In the genomic region with DNA sequence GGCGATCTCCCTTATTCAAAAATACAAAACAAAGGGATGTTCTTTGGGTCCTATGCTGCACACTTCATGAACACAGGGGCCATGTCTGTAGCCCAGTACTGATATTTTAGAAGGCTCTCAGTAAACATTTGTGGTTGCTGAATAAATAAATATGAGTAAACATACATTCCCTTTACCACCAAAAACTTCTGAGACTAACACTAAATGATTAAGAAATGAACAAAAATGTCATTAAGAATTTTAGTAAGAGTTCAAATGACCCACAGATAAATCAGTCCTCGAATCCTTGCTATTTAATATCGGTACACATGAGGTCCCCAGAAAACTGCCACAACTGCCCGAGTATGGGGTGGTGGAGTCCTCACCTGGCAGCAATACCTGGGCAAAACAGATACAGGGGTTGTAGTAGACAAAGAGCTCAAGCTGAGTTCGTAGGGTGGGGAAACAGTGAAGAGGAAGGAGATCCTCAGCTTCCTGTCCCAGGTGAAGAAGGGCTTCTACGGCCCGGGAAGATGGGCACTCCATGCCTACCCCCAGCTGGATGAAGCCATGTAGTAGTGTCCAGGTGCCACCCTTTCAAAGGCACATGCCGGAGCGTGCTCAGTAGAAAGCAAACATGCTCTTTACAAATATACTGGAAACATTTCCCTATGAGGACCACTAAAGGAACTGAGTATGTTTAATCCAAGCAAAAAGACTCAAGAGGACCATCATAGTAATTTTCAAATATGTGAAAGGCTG, we compare ENCODE assay signal across 22 cellular contexts.
"Had no signal": no experiment of that assay in that cellular context is flagged by ENCODE, and none has a peak within 500 bp of the region (broad histone marks: within the 10 kb centered on the region; RNA-seq: fewer than 3 reads in every experiment).

No MANE protein-coding gene starts in this region.

- H3K36me3 ChIP-seq: brain microvascular endothelial cell, cardiac muscle cell had no signal

- H3K9me3 Mint-ChIP-seq: activated CD8-positive, alpha-beta T cell treated with anti-CD3 and anti-CD28 coated beads for 36 hours; activated naive CD4-positive, alpha-beta T cell treated with anti-CD3 and anti-CD28 coated beads, Interleukin-2, amount 10 ng/mL, durations not matched to agents 7 days and 5 days; activated naive CD8-positive, alpha-beta T cell treated with anti-CD3 and anti-CD28 coated beads for 36 hours; activated T-cell treated with anti-CD3 and anti-CD28 coated beads, Interleukin-2, amount 50 U/mL, for 72 hours; activated T-helper 2 cell treated with anti-CD3 and anti-CD28 coated beads, Interferon-gamma antibody, Interleukin-2, Interleukin-4, amounts not matched to agents 10 μg/mL and 5 μg/mL and 100 μg/mL, durations not matched to agents 14 hours and 24 hours and 36 hours; T-helper 1 cell treated with Interleukin-12 subunit alpha and Interleukin-12 subunit beta and Interleukin-4 antibody, amounts not matched to agents 30 μg/mL and 1 μg/mL, for 36 hours had no signal

- H3K27me3 ChIP-seq: brain microvascular endothelial cell, cardiac muscle cell had no signal

- H3K4me1 Mint-ChIP-seq: activated naive CD4-positive, alpha-beta T cell treated with anti-CD3 and anti-CD28 coated beads, Interleukin-2, amount 10 ng/mL, durations not matched to agents 7 days and 5 days; activated naive CD8-positive, alpha-beta T cell treated with anti-CD3 and anti-CD28 coated beads for 36 hours had no signal

- H3K27ac ChIP-seq: brain microvascular endothelial cell, cardiac muscle cell had no signal

- H3K27ac Mint-ChIP-seq: activated CD8-positive, alpha-beta T cell treated with anti-CD3 and anti-CD28 coated beads for 36 hours; activated naive CD4-positive, alpha-beta T cell treated with anti-CD3 and anti-CD28 coated beads, Interleukin-2, amount 10 ng/mL, durations not matched to agents 7 days and 5 days; activated naive CD8-positive, alpha-beta T cell treated with anti-CD3 and anti-CD28 coated beads for 36 hours; activated T-cell treated with anti-CD3 and anti-CD28 coated beads, Interleukin-2, amount 50 U/mL, for 72 hours; activated T-helper 2 cell treated with anti-CD3 and anti-CD28 coated beads, Interferon-gamma antibody, Interleukin-2, Interleukin-4, amounts not matched to agents 10 μg/mL and 5 μg/mL and 100 μg/mL, durations not matched to agents 14 hours and 24 hours and 36 hours; T-helper 1 cell treated with Interleukin-12 subunit alpha and Interleukin-12 subunit beta and Interleukin-4 antibody, amounts not matched to agents 30 μg/mL and 1 μg/mL, for 36 hours had no signal

- H3K4me3 Mint-ChIP-seq: activated CD8-positive, alpha-beta T cell treated with anti-CD3 and anti-CD28 coated beads for 36 hours; activated naive CD4-positive, alpha-beta T cell treated with anti-CD3 and anti-CD28 coated beads, Interleukin-2, amount 10 ng/mL, durations not matched to agents 7 days and 5 days; activated naive CD8-positive, alpha-beta T cell treated with anti-CD3 and anti-CD28 coated beads for 36 hours; activated T-cell treated with anti-CD3 and anti-CD28 coated beads, Interleukin-2, amount 50 U/mL, for 72 hours; T-helper 1 cell treated with Interleukin-12 subunit alpha and Interleukin-12 subunit beta and Interleukin-4 antibody, amounts not matched to agents 30 μg/mL and 1 μg/mL, for 36 hours had no signal

- DNase-seq: activated CD4-positive, alpha-beta T cell treated with anti-CD3 and anti-CD28 coated beads for 4 hours; activated CD8-positive, alpha-beta memory T cell treated with anti-CD3 and anti-CD28 coated beads, Interleukin-2, amount 50 U/mL, for 4 hours; activated CD8-positive, alpha-beta T cell treated with anti-CD3 and anti-CD28 coated beads for 36 hours; activated gamma-delta T cell treated with Interleukin-2 at 50 U/mL for 16 hours; activated naive CD4-positive, alpha-beta T cell treated with anti-CD3 and anti-CD28 coated beads, Interleukin-2, amount 10 ng/mL, durations not matched to agents 7 days and 5 days; activated naive CD8-positive, alpha-beta T cell treated with anti-CD3 and anti-CD28 coated beads for 36 hours; activated T-cell treated with anti-CD3 and anti-CD28 coated beads, Interleukin-2, amount 50 U/mL, for 72 hours; brain microvascular endothelial cell; cerebellar nuclear complex; NCI-H1092; NCI-H1417; NCI-H1930; NCI-H2171; NCI-H2227 treated with DMSO at 0.1 percent for 48 hours; NCI-H446 treated with DMSO at 0.1 percent for 48 hours; NCI-H526 treated with DMSO at 0.1 percent for 48 hours; NK-92 treated with Interleukin-12 subunit alpha and Interleukin-12 subunit beta, amount 100 ng/mL, for 24 hours; OCI-M1 had no signal

- H3K4me3 ChIP-seq: cardiac muscle cell had no signal

- H3K36me3 Mint-ChIP-seq: activated naive CD4-positive, alpha-beta T cell treated with anti-CD3 and anti-CD28 coated beads, Interleukin-2, amount 10 ng/mL, durations not matched to agents 7 days and 5 days; activated naive CD8-positive, alpha-beta T cell treated with anti-CD3 and anti-CD28 coated beads for 36 hours had no signal

- H3K27me3 Mint-ChIP-seq: activated CD8-positive, alpha-beta T cell treated with anti-CD3 and anti-CD28 coated beads for 36 hours; activated naive CD4-positive, alpha-beta T cell treated with anti-CD3 and anti-CD28 coated beads, Interleukin-2, amount 10 ng/mL, durations not matched to agents 7 days and 5 days had no signal

- ATAC-seq: activated CD4-positive, CD25-positive, alpha-beta regulatory T cell treated with anti-CD3 and anti-CD28 coated beads, Interleukin-2, amount 50 U/mL, for 24 hours; activated CD8-positive, alpha-beta T cell treated with anti-CD3 and anti-CD28 coated beads for 36 hours; activated T-cell treated with anti-CD3 and anti-CD28 coated beads, Interleukin-2, amount 50 U/mL, for 72 hours had no signal
